ENCODE assay signal across 22 cellular contexts in the genomic region with DNA sequence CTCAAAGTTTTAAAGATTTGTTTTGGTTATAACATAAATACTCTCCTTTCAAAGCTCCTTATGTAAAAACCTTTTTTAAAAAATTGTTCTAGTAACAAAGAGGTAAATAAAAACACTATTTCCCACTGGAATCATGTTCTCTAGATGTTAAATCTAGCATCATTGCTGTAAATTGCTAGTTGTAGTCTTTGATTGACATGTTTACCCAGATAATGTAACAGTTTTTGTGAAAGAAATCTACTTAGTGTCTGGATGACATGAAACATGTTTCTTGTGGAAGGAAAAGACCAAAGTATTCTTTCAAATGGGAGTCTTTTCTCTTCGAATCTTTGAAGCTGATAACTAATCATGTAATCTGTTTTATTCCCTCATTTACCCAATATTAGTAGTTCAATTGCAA.
"Had no signal": no experiment of that assay in that cellular context is flagged by ENCODE, and none has a peak within 500 bp of the region (broad histone marks: within the 10 kb centered on the region; RNA-seq: fewer than 3 reads in every experiment).

No MANE protein-coding gene starts in this region.

- DNase-seq: IMR-90; Kasumi-1; MM.1S; NCI-H1092 treated with DMSO at 0.1 percent for 48 hours; NCI-H1436; NCI-H187; NCI-H2029; NCI-H2081 treated with DMSO at 0.1 percent for 48 hours; NCI-H2171; NCI-H524; NCI-H526 treated with DMSO at 0.1 percent for 48 hours; NCI-H748 treated with DMSO at 0.1 percent for 48 hours; NK-92 treated with Interleukin-12 subunit alpha and Interleukin-12 subunit beta, amount 100 ng/mL, for 24 hours; PC-9; Peyer's patch; SIG-M5; SK-N-SH; SW 1271 had no signal

- H3K9me3 ChIP-seq: Peyer's patch, SJSA1 had no signal

- H3K27ac ChIP-seq: KMS-11, PC-9, Peyer's patch, SJSA1 had no signal

- H3K9ac ChIP-seq: KMS-11, SK-N-SH had no signal

- ATAC-seq: HepG2, Right ventricle myocardium inferior had no signal

- H3K27me3 ChIP-seq: Peyer's patch, SJSA1 had no signal

- H3K4me3 ChIP-seq: PC-9, Peyer's patch, SJSA1 had no signal

- H3K36me3 ChIP-seq: Peyer's patch, SJSA1 had no signal

- H3K4me1 ChIP-seq: Peyer's patch had no signal

- H3K4me2 ChIP-seq: KMS-11, PC-9, SK-N-SH had no signal

- H3K9me2 ChIP-seq: SK-N-SH had no signal

- H2AFZ ChIP-seq: PC-9 had no signal
